16 cellular contexts compared by ENCODE assay signal in the genomic region with DNA sequence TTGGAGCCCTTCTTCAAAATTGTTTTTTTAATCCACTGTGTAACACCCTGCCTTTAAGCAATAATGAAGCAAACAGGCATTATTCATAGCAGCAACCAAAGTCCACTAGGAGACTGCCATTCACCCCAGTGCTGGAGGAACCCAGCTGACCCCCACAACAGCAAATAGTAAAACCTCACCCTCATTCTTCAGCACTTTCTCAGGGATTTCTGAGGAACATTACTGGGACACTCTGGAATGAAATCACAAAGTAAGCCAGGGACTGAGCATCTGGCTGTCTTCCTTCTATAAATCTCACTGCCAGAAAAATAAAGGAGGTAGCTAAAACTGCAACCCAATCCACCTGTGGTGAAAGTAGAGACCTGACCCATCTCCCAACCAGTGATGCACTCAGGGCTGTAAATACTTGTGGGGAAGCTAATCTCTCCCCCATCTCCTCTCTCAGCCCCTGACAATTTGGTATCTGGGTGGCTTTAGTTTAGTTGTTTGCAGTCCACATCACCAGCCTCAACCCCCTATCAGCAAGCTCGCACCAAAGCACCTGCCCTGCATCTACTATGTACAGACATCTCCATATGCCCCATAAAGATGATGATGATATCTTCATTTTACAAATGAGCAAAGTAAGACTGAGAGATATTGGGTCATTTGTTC. TPM values are rescaled to one million over a fixed set of nuclear protein-coding genes. Genes with fewer than 3 reads are reported as not detected.
DNase-seq lines count a peak whose midpoint lies in the region; ATAC-seq, FAIRE-seq and TF ChIP-seq lines count a peak whose summit lies in the region.
"Had no signal": no experiment of that assay in that cellular context is flagged by ENCODE, and none has a peak within 500 bp of the region (broad histone marks: within the 10 kb centered on the region; RNA-seq: fewer than 3 reads in every experiment).

No MANE protein-coding gene starts in this region.

- intact Hi-C loops in IMR-90 (cut with micrococcal nuclease) (loop anchor here (1.0 to 2.0 kb wide), 2 partner anchors 20 to 63 kb away; no protein-coding TSS in a partner anchor), tibial artery (cut with DNase I; ENCODE audit: low total_unique reads) (no loop called here)

- peak overlapping the region; percentile 42 for H3K4me2 ChIP-seq in IMR-90 (ENCODE audit: low read depth, low read length)

- H3K9me1 ChIP-seq in IMR-90 (ENCODE audit: insufficient read depth, low read length) = peaks cover 7% of the 10 kb centered on the region; the same call in 1 of the 2 replicates

- no peak for TF ChIP-seq CTCF in IMR-90 (conservative IDR thresholded peaks at IDR 0.05; ENCODE audit: low read depth, low read length)
- no peak for TF ChIP-seq CTCF in fibroblast of the aortic adventitia (IDR thresholded peaks at IDR 0.05; ENCODE audit: insufficient read depth, low read length)
- no peak for TF ChIP-seq CTCF in tibial artery (IDR thresholded peaks at IDR 0.05)

- peak overlapping the region; percentile 55 for H3K9ac ChIP-seq in IMR-90 (ENCODE audit: low read depth, low read length)
- H3K9ac ChIP-seq in muscle layer of colon (ENCODE audit: low read length) = peak overlapping the region; percentile 8

- peak overlapping the region; percentile 91 for H2BK120ac ChIP-seq in IMR-90 (ENCODE audit: low read depth, low read length)

- H3K27me3 ChIP-seq in IMR-90 (ENCODE audit: control insufficient read depth, insufficient read depth, low read length) (no peaks in the 10 kb centered on the region), muscle layer of colon (ENCODE audit: control insufficient read depth in 1 of 2, insufficient read depth in 2 of 2, low read length in 2 of 2) (no peaks in the 10 kb centered on the region), tibial artery (no peaks in the 10 kb centered on the region)

- H3K4me1 Mint-ChIP-seq in effector memory CD8-positive, alpha-beta T cell (ENCODE audit: low read depth in 2 of 2) = no peaks in the 10 kb centered on the region
- H3K4me1 Mint-ChIP-seq: activated naive CD8-positive, alpha-beta T cell treated with anti-CD3 and anti-CD28 coated beads, Interleukin-2, amount 10 ng/mL, durations not matched to agents 7 days and 5 days; naive B cell had no signal

- H3K9me3 Mint-ChIP-seq in effector memory CD8-positive, alpha-beta T cell = peaks cover 2 to 10% of the 10 kb centered on the region in 2 donors

- peak overlapping the region; percentile 89 for H2BK20ac ChIP-seq in IMR-90 (ENCODE audit: low read depth, low read length)

- peaks cover 0 to 4% of the 10 kb centered on the region in 2 experiments; a peak in 1 of 4 replicates for H3K79me1 ChIP-seq in IMR-90 (ENCODE audit: low read depth in 1 of 2, low read length in 2 of 2)

- no peaks in the 10 kb centered on the region for H4K20me1 ChIP-seq in IMR-90 (ENCODE audit: insufficient read depth, low read length)

- CTCF ChIA-PET in IMR-90 (lab: Yijun Ruan, JAX) = no interaction called here

- H4K91ac ChIP-seq in IMR-90 (ENCODE audit: insufficient read depth, low read depth, low read length) = peak overlapping the region; percentile 70

- no peak overlapping the region for H2AFZ ChIP-seq in IMR-90 (replicated peaks; ENCODE audit: low read length, poor library complexity)

- H3K18ac ChIP-seq in IMR-90 (ENCODE audit: low read depth, low read length) = peak overlapping the region; percentile 81

- H3K36me3 Mint-ChIP-seq in effector memory CD8-positive, alpha-beta T cell (ENCODE audit: insufficient read depth) = no peaks in the 10 kb centered on the region
- H3K36me3 Mint-ChIP-seq: activated naive CD8-positive, alpha-beta T cell treated with anti-CD3 and anti-CD28 coated beads, Interleukin-2, amount 10 ng/mL, durations not matched to agents 7 days and 5 days had no signal

- H3K4me3 Mint-ChIP-seq in effector memory CD8-positive, alpha-beta T cell = no peak overlapping the region
- H3K4me3 Mint-ChIP-seq: activated naive CD8-positive, alpha-beta T cell treated with anti-CD3 and anti-CD28 coated beads, Interleukin-2, amount 10 ng/mL, durations not matched to agents 7 days and 5 days; naive B cell had no signal

- H3K36me3 ChIP-seq in IMR-90 (ENCODE audit: control insufficient read depth, insufficient read depth, low read length) (no peaks in the 10 kb centered on the region), muscle layer of colon (ENCODE audit: insufficient read depth, low read length) (no peaks in the 10 kb centered on the region), tibial artery (no peaks in the 10 kb centered on the region)
- H3K36me3 ChIP-seq: SJCRH30 had no signal

- POLR2A ChIA-PET in IMR-90 (lab: Charles Lee; ENCODE audit: unreplicated experiment) = interaction anchor here (0.6 to 1.3 kb wide), 2 partner anchors 72 to 75 kb away, joined by 3 read pairs; no protein-coding TSS in a partner anchor

- TF ChIP-seq POLR2A in IMR-90 (IDR thresholded peaks at IDR 0.05; ENCODE audit: low read depth, low read length) = no peak

- peaks cover 2% of the 10 kb centered on the region; the same call in 1 of the 2 replicates for H3K9me3 ChIP-seq in IMR-90 (ENCODE audit: control insufficient read depth, insufficient read depth, low read length)
- H3K9me3 ChIP-seq in muscle layer of colon (ENCODE audit: low read length) = no peaks in the 10 kb centered on the region
- peaks cover 0 to 5% (median 5%) of the 10 kb centered on the region in 3 donors for H3K9me3 ChIP-seq in tibial artery
- H3K9me3 ChIP-seq: SJCRH30 had no signal

- no peak for TF ChIP-seq RAD21 in IMR-90 (IDR thresholded peaks at IDR 0.05; ENCODE audit: low read length)

- peak overlapping the region; percentile 96 for H3K27ac ChIP-seq in IMR-90 (ENCODE audit: insufficient read depth, low read length)
- peak overlapping the region; percentile 72 for H3K27ac ChIP-seq in muscle layer of colon (ENCODE audit: low read depth, low read length)
- peak overlapping the region; percentile 36 to 54 for H3K27ac ChIP-seq in tibial artery
- H3K27ac ChIP-seq: SJCRH30 had no signal

- H3K4me1 ChIP-seq in IMR-90 (ENCODE audit: control insufficient read depth, insufficient read depth, low read length) (peaks cover 18% of the 10 kb centered on the region), muscle layer of colon (ENCODE audit: insufficient read depth, low read length) (peaks cover 48% of the 10 kb centered on the region), tibial artery (peaks cover 0 to 18% (median 10%) of the 10 kb centered on the region in 4 donors)
- H3K4me1 ChIP-seq: SJCRH30 had no signal

- H2BK5ac ChIP-seq in IMR-90 (ENCODE audit: low read depth, low read length, poor library complexity, severe bottlenecking) = peak overlapping the region; percentile 89

- no peak for FAIRE-seq in RCC 7860 (lab: Jason Lieb, UNC)
- FAIRE-seq: K562 had no signal

- H3K27me3 Mint-ChIP-seq in effector memory CD8-positive, alpha-beta T cell = peaks cover 8 to 19% of the 10 kb centered on the region in 2 donors

- peak; percentile 66 for ATAC-seq in IMR-90 (ENCODE audit: low read depth)
- no peak for ATAC-seq in effector memory CD8-positive, alpha-beta T cell (replicated peaks)
- ATAC-seq: K562 had no signal

- H3K4ac ChIP-seq in IMR-90 (ENCODE audit: low read depth, low read length) = peak overlapping the region; percentile 91

- H3K14ac ChIP-seq in IMR-90 (replicated peaks; ENCODE audit: low read depth, low read length) = peak overlapping the region; percentile 29

- peak overlapping the region; percentile 90 for H2AK5ac ChIP-seq in IMR-90 (ENCODE audit: low read depth, low read length)

- H3K27ac Mint-ChIP-seq in effector memory CD8-positive, alpha-beta T cell = no peak overlapping the region
- H3K27ac Mint-ChIP-seq: activated naive CD8-positive, alpha-beta T cell treated with anti-CD3 and anti-CD28 coated beads, Interleukin-2, amount 10 ng/mL, durations not matched to agents 7 days and 5 days; naive B cell had no signal

- dilution Hi-C loops in IMR-90 (cut with HindIII; ENCODE audit: low sequenced_read_pairs, unreplicated experiment) = no loop called here

- peak overlapping the region; percentile 62 for H3K56ac ChIP-seq in IMR-90 (ENCODE audit: extremely low read depth, insufficient read depth, low read length)

- peak overlapping the region; percentile 71; the same call in 1 of the 2 replicates for H3K23ac ChIP-seq in IMR-90 (ENCODE audit: low read depth, low read length)

- peak; percentile 84 for DNase-seq in IMR-90
- DNase-seq in fibroblast of the aortic adventitia (ENCODE audit: low read depth) = peak; percentile 86
- DNase-seq in tibial artery = no peak
- DNase-seq in activated CD8-positive, alpha-beta memory T cell treated with anti-CD3 and anti-CD28 coated beads, Interleukin-2, amount 50 U/mL, for 4 hours = no peak
- DNase-seq in RCC 7860 (ENCODE audit: low spot score) = no peak
- DNase-seq in NAMALWA (ENCODE audit: low spot score) = no peak
- DNase-seq in effector memory CD8-positive, alpha-beta T cell = no peak
- DNase-seq: activated CD8-positive, alpha-beta memory T cell treated with anti-CD3 and anti-CD28 coated beads, Interleukin-2, amount 50 U/mL, for 48 hours; activated naive CD8-positive, alpha-beta T cell treated with anti-CD3 and anti-CD28 coated beads, Interleukin-2, amount 10 ng/mL, durations not matched to agents 7 days and 5 days; effector CD8-positive, alpha-beta T cell; naive B cell; NCI-H187; SJCRH30; stimulated activated CD4-positive, alpha-beta T cell treated with anti-CD3 and anti-CD28 coated beads, Interleukin-15, amount 100 ng/mL, for 24 hours had no signal

- no TSS peak for BruUV-seq in IMR-90 (replicated peaks; lab: Mats Ljungman, UMichigan)

- WGBS in IMR-90 (ENCODE audit: extremely low coverage in 2 of 2, insufficient read length in 1 of 2), 2 experiments = no CpG with 5 or more reads among the region's 1 CpG

- H2AK9ac ChIP-seq in IMR-90 (replicated peaks; ENCODE audit: low read depth, low read length, poor library complexity) = no peak overlapping the region

- H4K5ac ChIP-seq in IMR-90 (ENCODE audit: low read depth, low read length) = peak overlapping the region; percentile 76

- H4K8ac ChIP-seq in IMR-90 (ENCODE audit: low read depth in 2 of 2, low read length in 2 of 2) = peak overlapping the region; percentile 51 to 88; a peak in 3 of 4 replicates

- in situ Hi-C loops in IMR-90 (cut with MboI; ENCODE audit: low sequenced_read_pairs) = no loop called here

- H3K4me3 ChIP-seq in IMR-90 (ENCODE audit: insufficient read depth, low read depth, low read length) (no peak overlapping the region), fibroblast of the aortic adventitia (ENCODE audit: low read depth, low read length) (no peak overlapping the region), muscle layer of colon (ENCODE audit: low read depth in 1 of 2, low read length in 2 of 2) (no peak overlapping the region), tibial artery (no peak overlapping the region)
- H3K4me3 ChIP-seq: K562, SJCRH30 had no signal

- H2BK15ac ChIP-seq in IMR-90 (ENCODE audit: low read depth, low read length) = peak overlapping the region; percentile 85

TF ChIP-seq in IMR-90, 13 proteins besides CTCF, POLR2A, EP300 and RAD21 (continues in another document):
- no peak for TF ChIP-seq RCOR1 (IDR thresholded peaks at IDR 0.05; ENCODE audit: insufficient replicate concordance, low read length)
- TF ChIP-seq MAFK (IDR thresholded peaks at IDR 0.05; ENCODE audit: low read depth, low read length) = no peak

RNA-seq across cellular contexts. Expression of a gene that starts 47.1 kb away (rescaled TPM):
- 173 and 186 TPM in 2 replicates for total RNA-seq in IMR-90 (2012; rRNA removed)
- 1,556 and 1,578 TPM in 2 replicates for polyA plus RNA-seq in IMR-90 (2012; rRNA removed)
- 1,992 and 3,331 TPM in 2 replicates for polyA plus RNA-seq in IMR-90 (2012; cell fraction: cytosol; rRNA removed)
- 5,237 and 11,886 TPM in 2 replicates for polyA plus RNA-seq in IMR-90 (2012; cell fraction: nucleus; rRNA removed; ENCODE audit: low replicate concordance)
- 1,082 and 1,517 TPM in 2 replicates for total RNA-seq in fibroblast of the aortic adventitia (ENCODE audit: low replicate concordance)

Comparison
In these comparisons a context has a peak if more than half of its experiments do, and no peak if none do; other contexts are left out.
1. DNase-seq: peak in IMR-90 (single experiment) and fibroblast of the aortic adventitia (single experiment); none in tibial artery (0 of 2), activated CD8-positive, alpha-beta memory T cell treated with anti-CD3 and anti-CD28 coated beads, Interleukin-2, amount 50 U/mL, for 4 hours (single experiment), RCC 7860 (single experiment), NAMALWA (single experiment) and effector memory CD8-positive, alpha-beta T cell (0 of 3).
2. H3K27ac ChIP-seq: peak in every context shown above with its lines; median percentile 96 in IMR-90; 72 in muscle layer of colon; 45 in tibial artery.